In the genomic region with DNA sequence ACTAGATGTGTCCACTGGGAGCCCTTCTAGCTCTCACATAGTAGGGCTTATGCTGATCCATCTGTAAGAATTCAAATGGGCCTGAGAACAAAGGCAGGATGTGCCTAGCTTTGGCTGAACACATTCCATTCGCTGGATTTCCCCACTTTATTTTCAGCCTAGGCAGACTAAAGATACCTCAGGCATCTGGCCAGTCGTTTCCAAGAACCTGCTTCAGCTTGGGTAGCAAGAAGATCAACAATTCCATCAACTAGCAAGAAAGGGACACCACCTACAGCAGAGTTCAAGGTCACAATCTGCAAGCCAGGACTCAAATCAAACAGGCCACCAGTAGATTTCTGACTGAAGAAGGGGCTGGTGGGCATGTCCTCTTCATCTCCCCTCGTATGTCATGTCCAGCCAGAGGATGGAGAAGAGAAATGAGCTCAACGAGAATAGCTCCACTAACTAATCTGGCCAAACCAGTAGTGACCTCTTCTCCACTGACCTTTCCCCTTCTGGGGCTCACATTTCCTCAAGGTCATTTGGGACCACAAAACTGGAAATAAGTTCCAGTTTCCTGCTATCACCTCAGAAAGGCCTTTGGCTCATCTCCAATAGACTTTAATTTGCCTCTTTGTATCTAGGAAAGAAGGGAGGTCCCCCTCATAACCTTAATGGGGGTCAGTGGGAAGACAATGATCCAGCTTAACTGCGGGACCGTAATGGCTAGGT, we compare ENCODE assay signal across 1 cellular context.
TF ChIP-seq lines count a peak whose summit lies in the region.

No MANE protein-coding gene starts in this region.

TF ChIP-seq in endothelial cell of umbilical vein, 7 proteins besides CTCF, POLR2A, EP300 and RAD21:
- TF ChIP-seq, protein P1, sequence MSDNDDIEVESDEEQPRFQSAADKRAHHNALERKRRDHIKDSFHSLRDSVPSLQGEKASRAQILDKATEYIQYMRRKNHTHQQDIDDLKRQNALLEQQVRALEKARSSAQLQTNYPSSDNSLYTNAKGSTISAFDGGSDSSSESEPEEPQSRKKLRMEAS (IDR thresholded peaks at IDR 0.05; ENCODE audit: insufficient read depth, insufficient read length): no peak
- TF ChIP-seq GATA2 (IDR thresholded peaks at IDR 0.05; ENCODE audit: insufficient read depth, insufficient read length, low read depth, low read length) (no peak), JUN (IDR thresholded peaks at IDR 0.05; ENCODE audit: borderline replicate concordance, insufficient read depth, insufficient read length, low read depth) (no peak), EZH2 (IDR thresholded peaks at IDR 0.05; ENCODE audit: borderline replicate concordance, low read depth, low read length, severe bottlenecking) (no peak), FOS (IDR thresholded peaks at IDR 0.05; ENCODE audit: borderline replicate concordance, insufficient read depth, low read length) (no peak), MYC (IDR thresholded peaks at IDR 0.05; ENCODE audit: low read depth, low read length) (no peak), POLR2AphosphoS5 (IDR thresholded peaks at IDR 0.05; ENCODE audit: insufficient read depth, low read depth, low read length) (no peak)
